8 cellular contexts compared by ENCODE assay signal in the genomic region with DNA sequence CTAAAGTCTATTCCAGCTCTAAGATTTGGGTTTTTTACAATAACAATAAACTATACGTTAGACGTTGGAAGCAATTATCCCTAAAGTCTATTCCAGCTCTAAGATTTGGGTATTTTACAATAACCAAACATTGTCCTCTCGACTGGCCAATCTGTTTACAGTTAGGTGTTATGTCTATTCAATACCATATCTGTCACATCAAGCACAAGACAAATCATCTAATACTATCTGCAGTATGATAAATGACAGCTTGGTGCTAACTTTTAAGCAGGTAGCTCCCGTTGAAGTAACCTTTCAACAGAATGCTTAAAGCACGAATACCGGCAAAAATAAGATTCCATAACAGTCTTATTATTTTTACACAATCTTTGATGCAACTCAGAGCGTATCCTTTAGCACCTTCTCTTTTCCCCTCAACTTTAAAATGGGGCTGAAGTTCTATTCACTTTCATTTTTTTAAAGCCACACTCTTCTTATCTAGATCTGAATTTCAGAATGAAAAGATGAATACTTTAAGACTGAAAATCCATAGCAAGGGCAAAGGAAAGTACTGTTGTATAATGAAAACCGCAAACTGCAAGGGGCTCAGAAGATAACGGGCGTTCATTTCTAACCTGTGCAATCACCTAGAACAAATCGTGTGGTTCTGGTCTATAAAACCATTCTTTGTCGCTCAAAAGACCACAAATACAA. TPM values are rescaled to one million over a fixed set of nuclear protein-coding genes. Genes with fewer than 3 reads are reported as not detected.
DNase-seq lines count a peak whose midpoint lies in the region; ATAC-seq and TF ChIP-seq lines count a peak whose summit lies in the region.

No MANE protein-coding gene starts in this region.

- no peaks in the 10 kb centered on the region for H3K9me3 ChIP-seq in MM.1S (replicated peaks; ENCODE audit: insufficient read depth, low read length)

- ATAC-seq in GM19324 (IDR thresholded peaks at IDR 0.05; ENCODE audit: low FRiP score, unreplicated experiment) (no peak), GM18861 (IDR thresholded peaks at IDR 0.05; ENCODE audit: unreplicated experiment) (no peak), GM19397 (IDR thresholded peaks at IDR 0.05; ENCODE audit: unreplicated experiment) (no peak)

- H3K4me2 ChIP-seq in MM.1S (ENCODE audit: low read depth, low read length): peak overlapping the region; percentile 71

- no peak overlapping the region for H2AFZ ChIP-seq in MM.1S (ENCODE audit: low read length)

- H3F3A ChIP-seq in MM.1S (ENCODE audit: insufficient read depth, low read length): peaks cover 25% of the 10 kb centered on the region

- 0 out of 2 replicates have a peak, but pooled peaks cover 6% of the 10 kb centered on the region for H3K4me1 ChIP-seq in MM.1S (ENCODE audit: low read length)

- intact Hi-C loops in dendritic cell treated with granulocyte-macrophage colony-stimulating factor and Interleukin-4, amounts not matched to agents 40 ng/mL and 50 ng/mL, for 4 days (cut with micrococcal nuclease): loop anchor here (1.0 to 10.0 kb wide), 4 partner anchors 51 to 355 kb away; a partner anchor contains a TSS

- peak overlapping the region; percentile 58 for H3K27ac ChIP-seq in MM.1S (ENCODE audit: low read length)

- H3K9me2 ChIP-seq in MM.1S (replicated peaks; ENCODE audit: insufficient read depth, low read length): no peaks in the 10 kb centered on the region

- DNase-seq in GF-D8 (lab: John Stamatoyannopoulos, UW) (peak; percentile 100), MM.1S (no peak), neural crest cell (ENCODE audit: low read depth, low spot score) (no peak), NCI-H187 treated with DMSO at 0.1 percent for 48 hours (lab: John Stamatoyannopoulos, UW) (no peak)

- H3K36me3 ChIP-seq in MM.1S (replicated peaks; ENCODE audit: insufficient read depth, low read length): no peaks in the 10 kb centered on the region

- TF ChIP-seq CTCF in MM.1S (IDR thresholded peaks at IDR 0.05; ENCODE audit: low read length): no peak
- TF ChIP-seq CTCF in neural crest cell (conservative IDR thresholded peaks at IDR 0.05): no peak

- peak overlapping the region; percentile 96 for H3K4me3 ChIP-seq in MM.1S (ENCODE audit: low read length)

- peak overlapping the region; percentile 65 for H3K9ac ChIP-seq in MM.1S (ENCODE audit: low read length)

- H3K4me1 Mint-ChIP-seq in dendritic cell treated with granulocyte-macrophage colony-stimulating factor and Interleukin-4, amounts not matched to agents 40 ng/mL and 50 ng/mL, for 4 days (ENCODE audit: low read depth): peaks cover 46% of the 10 kb centered on the region
- H3K4me1 Mint-ChIP-seq in neural crest cell: peaks cover 42% of the 10 kb centered on the region

- no peaks in the 10 kb centered on the region for H3K9me3 Mint-ChIP-seq in dendritic cell treated with granulocyte-macrophage colony-stimulating factor and Interleukin-4, amounts not matched to agents 40 ng/mL and 50 ng/mL, for 4 days
- no peaks in the 10 kb centered on the region for H3K9me3 Mint-ChIP-seq in neural crest cell

- no peaks in the 10 kb centered on the region for H3K27me3 Mint-ChIP-seq in dendritic cell treated with granulocyte-macrophage colony-stimulating factor and Interleukin-4, amounts not matched to agents 40 ng/mL and 50 ng/mL, for 4 days
- H3K27me3 Mint-ChIP-seq in neural crest cell (ENCODE audit: low read depth): peaks cover 2% of the 10 kb centered on the region

- H3K27me3 ChIP-seq in MM.1S (replicated peaks; ENCODE audit: insufficient read depth, low read length): no peaks in the 10 kb centered on the region

- H4K20me1 ChIP-seq in MM.1S (ENCODE audit: insufficient read depth, low read length): peaks cover 29% of the 10 kb centered on the region; the same call in 1 of the 2 replicates

- peaks cover 56% of the 10 kb centered on the region for H3K79me2 ChIP-seq in MM.1S (ENCODE audit: low read length)

- H3K4me3 Mint-ChIP-seq in dendritic cell treated with granulocyte-macrophage colony-stimulating factor and Interleukin-4, amounts not matched to agents 40 ng/mL and 50 ng/mL, for 4 days: peak overlapping the region; percentile 85
- H3K4me3 Mint-ChIP-seq in neural crest cell: peak overlapping the region; percentile 98

- peaks cover 7% of the 10 kb centered on the region for H3K36me3 Mint-ChIP-seq in dendritic cell treated with granulocyte-macrophage colony-stimulating factor and Interleukin-4, amounts not matched to agents 40 ng/mL and 50 ng/mL, for 4 days (ENCODE audit: low read depth)
- peaks cover 4% of the 10 kb centered on the region for H3K36me3 Mint-ChIP-seq in neural crest cell (ENCODE audit: low read depth)

- peak overlapping the region; percentile 93 for H3K27ac Mint-ChIP-seq in dendritic cell treated with granulocyte-macrophage colony-stimulating factor and Interleukin-4, amounts not matched to agents 40 ng/mL and 50 ng/mL, for 4 days
- peak overlapping the region; percentile 100 for H3K27ac Mint-ChIP-seq in neural crest cell (ENCODE audit: unreplicated experiment)

RNA-seq across cellular contexts. Expression of a gene that starts 0.9 kb away (rescaled TPM):
- total RNA-seq in neural crest cell: 351 and 353 TPM in 2 replicates

RNA-seq across cellular contexts. Expression of a gene that starts 38.4 kb away (rescaled TPM):
- total RNA-seq in neural crest cell: 26.2 and 27.3 TPM in 2 replicates

RNA-seq across cellular contexts. Expression of a gene that starts 50.5 kb away (rescaled TPM):
- 2,244 and 2,316 TPM in 2 replicates for total RNA-seq in neural crest cell
